8 cellular contexts compared by ENCODE assay signal in the genomic region with DNA sequence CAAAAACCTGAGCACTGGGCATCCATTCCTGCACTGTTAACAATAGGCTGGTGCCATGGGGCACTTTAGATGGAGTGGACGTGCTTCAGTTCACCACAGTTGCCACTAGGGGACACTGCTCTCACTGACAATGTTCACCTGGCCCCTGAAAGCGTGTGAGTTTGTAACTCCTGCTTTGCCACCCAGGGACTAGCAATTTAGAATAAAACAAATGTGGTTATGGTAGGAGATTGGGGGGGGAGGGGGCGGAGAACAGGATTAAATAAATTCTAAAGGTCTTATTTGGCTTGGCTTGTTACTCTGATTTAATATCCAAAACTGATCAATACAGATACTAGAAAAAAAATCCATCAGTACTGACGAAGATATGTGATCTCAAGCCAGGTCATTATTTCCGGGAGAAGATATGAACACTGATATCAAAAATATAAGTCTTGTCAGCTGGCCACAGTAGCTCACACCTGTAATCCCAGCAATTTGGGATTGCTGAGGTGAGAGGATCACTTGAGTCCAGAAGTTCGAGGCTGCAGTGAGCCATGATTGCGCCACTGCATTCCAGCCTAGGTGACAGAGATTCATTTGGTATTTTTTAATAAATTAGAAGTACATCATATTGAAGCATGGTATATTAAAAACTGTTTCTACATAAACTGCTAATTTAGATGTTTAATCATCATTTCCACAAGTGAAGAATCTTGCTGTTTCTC. TPM values are rescaled to one million over a fixed set of nuclear protein-coding genes. Genes with fewer than 3 reads are reported as not detected.
A peak's percentile ranks its signal among the peaks of the same experiment; 100 is the strongest.
DNase-seq lines count a peak whose midpoint lies in the region; ATAC-seq and TF ChIP-seq lines count a peak whose summit lies in the region.

No MANE protein-coding gene starts in this region.

- H3K79me2 ChIP-seq in OCI-LY1 (ENCODE audit: insufficient read depth, low read length) (no peaks in the 10 kb centered on the region), fibroblast of lung (ENCODE audit: control insufficient read depth, insufficient read depth, low read length) (no peaks in the 10 kb centered on the region)

- H3K9me3 ChIP-seq in OCI-LY1 (ENCODE audit: low read length) (no peaks in the 10 kb centered on the region), fibroblast of lung (ENCODE audit: control insufficient read depth, insufficient read depth, low read depth, low read length) (no peaks in the 10 kb centered on the region)

- peak; percentile 49 for DNase-seq in CMK (ENCODE audit: low read depth)
- DNase-seq in activated T-cell treated with anti-CD3 and anti-CD28 coated beads, Interleukin-2, amount 50 U/mL, for 1 hour, result peak; percentile 60
- DNase-seq in fibroblast of lung (ENCODE audit: low read depth in 2 of 2), result peak; percentile 51 to 73
- peak; percentile 64 for DNase-seq in nephron progenitor cell
- peak; percentile 79 for DNase-seq in superior temporal gyrus (ENCODE audit: extremely low spot score)

- no peak overlapping the region for H3K9ac ChIP-seq in OCI-LY1 (ENCODE audit: low read length)
- no peak overlapping the region for H3K9ac ChIP-seq in fibroblast of lung (ENCODE audit: insufficient read depth, low read length)

- H3K27me3 ChIP-seq in OCI-LY1 (ENCODE audit: insufficient read depth, low read length) (no peaks in the 10 kb centered on the region), fibroblast of lung (ENCODE audit: control insufficient read depth, insufficient read depth, low read length) (no peaks in the 10 kb centered on the region)

- no peaks in the 10 kb centered on the region for H3K4me1 Mint-ChIP-seq in nephron progenitor cell

- H3K4me3 ChIP-seq in OCI-LY1 (ENCODE audit: low read depth, low read length, poor library complexity, severe bottlenecking), result no peak overlapping the region
- H3K4me3 ChIP-seq in fibroblast of lung (replicated peaks in 1 of 4; ENCODE audit: control extremely low read depth in 1 of 4, insufficient read depth in 1 of 4, low read depth in 3 of 4, low read length in 4 of 4), result no peak overlapping the region

- no peaks in the 10 kb centered on the region for H3K9me2 ChIP-seq in OCI-LY1 (ENCODE audit: low read depth, low read length)

- no peak overlapping the region for H3K4me3 Mint-ChIP-seq in nephron progenitor cell

- H3K4me2 ChIP-seq in OCI-LY1 (ENCODE audit: low read length) (no peak overlapping the region), fibroblast of lung (ENCODE audit: extremely low read depth, insufficient read depth, low read length) (no peak overlapping the region)

- H3K36me3 Mint-ChIP-seq in nephron progenitor cell (ENCODE audit: low read depth), result peaks cover 54% of the 10 kb centered on the region

- TF ChIP-seq CTCF in OCI-LY1 (IDR thresholded peaks at IDR 0.05; ENCODE audit: low read length) (peak; percentile 96), fibroblast of lung (conservative IDR thresholded peaks at IDR 0.05 in 1 of 2, IDR thresholded peaks at IDR 0.05 in 1 of 2; ENCODE audit: low read depth in 1 of 2, low read length in 2 of 2) (peak; percentile 99 to 100), nephron progenitor cell (IDR thresholded peaks at IDR 0.05) (peak; percentile 91)

- H3K4me1 ChIP-seq in OCI-LY1 (ENCODE audit: insufficient read depth, low read length, severe bottlenecking) (no peaks in the 10 kb centered on the region), fibroblast of lung (ENCODE audit: control insufficient read depth, extremely low read depth, insufficient read depth, low read length) (no peaks in the 10 kb centered on the region)

- H4K20me1 ChIP-seq in OCI-LY1 (ENCODE audit: insufficient read depth, low read length), result no peaks in the 10 kb centered on the region
- H4K20me1 ChIP-seq in fibroblast of lung (ENCODE audit: control insufficient read depth, extremely low read depth, insufficient read depth, low read length), result no peaks in the 10 kb centered on the region

- no peaks in the 10 kb centered on the region for H3F3A ChIP-seq in OCI-LY1 (ENCODE audit: insufficient read depth, low read length)

- no peak overlapping the region for H3K27ac Mint-ChIP-seq in nephron progenitor cell

- H3K9me3 Mint-ChIP-seq in nephron progenitor cell, result peaks cover 5% of the 10 kb centered on the region

- H3K36me3 ChIP-seq in OCI-LY1 (ENCODE audit: insufficient read depth, low read length), result peaks cover 34% of the 10 kb centered on the region
- H3K36me3 ChIP-seq in fibroblast of lung (ENCODE audit: control insufficient read depth, insufficient read depth, low read length), result no peaks in the 10 kb centered on the region

- H2AFZ ChIP-seq in OCI-LY1 (ENCODE audit: low read length), result no peak overlapping the region
- H2AFZ ChIP-seq in fibroblast of lung (ENCODE audit: low read length), result no peak overlapping the region

- peaks cover 3% of the 10 kb centered on the region for H3K27me3 Mint-ChIP-seq in nephron progenitor cell (ENCODE audit: low read depth, poor library complexity)

- no peak overlapping the region for H3K27ac ChIP-seq in OCI-LY1 (ENCODE audit: low read depth, low read length, poor library complexity, severe bottlenecking)
- no peak overlapping the region for H3K27ac ChIP-seq in fibroblast of lung (ENCODE audit: insufficient read depth, low read length)

- ATAC-seq in GM19372 (IDR thresholded peaks at IDR 0.05; ENCODE audit: low read depth, unreplicated experiment) (peak; percentile 94), HG03571 (IDR thresholded peaks at IDR 0.05; ENCODE audit: unreplicated experiment) (peak; percentile 90)

RNA-seq across cellular contexts. Expression of a gene that starts 23.2 kb away (rescaled TPM):
- 20.5 and 20.6 TPM in 2 replicates for total RNA-seq in fibroblast of lung
- polyA plus RNA-seq in fibroblast of lung, result 22.6 and 23.7 TPM in 2 replicates
- 12.3 TPM in 2 replicates for polyA plus RNA-seq in fibroblast of lung (2012)
- polyA minus RNA-seq in fibroblast of lung (ENCODE audit: low replicate concordance), result 34.4 and 43.9 TPM in 2 replicates

RNA-seq across cellular contexts. Expression of a gene that starts 23.4 kb away (rescaled TPM):
- 0.26 and 2.8 TPM in 2 replicates for total RNA-seq in fibroblast of lung
- 8.7 and 28.6 TPM in 2 replicates for polyA plus RNA-seq in fibroblast of lung
- polyA plus RNA-seq in fibroblast of lung (2012), result 4.8 and 16.7 TPM in 2 replicates
- polyA minus RNA-seq in fibroblast of lung (ENCODE audit: low replicate concordance), result 10.9 and 17.4 TPM in 2 replicates
